15 cellular contexts compared by ENCODE assay signal in the genomic region with DNA sequence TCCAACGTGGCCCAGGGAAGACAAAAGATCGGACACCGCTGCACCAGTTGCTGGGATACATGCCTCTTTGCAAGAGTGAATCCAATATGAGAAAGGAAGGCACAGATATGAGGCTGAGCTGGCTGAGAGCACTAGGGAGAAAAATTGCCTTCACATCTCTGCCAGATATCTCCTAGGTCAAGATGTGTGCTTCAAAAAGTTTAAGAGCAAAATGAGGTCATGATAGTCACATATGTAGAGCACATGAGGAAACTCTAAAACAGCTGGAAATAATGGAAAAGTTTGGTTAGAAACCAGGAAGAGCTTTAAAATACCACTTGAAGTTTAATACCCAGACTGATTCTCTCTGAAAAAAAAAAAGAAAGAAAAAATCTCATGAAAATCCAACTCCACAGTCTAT. TPM values are rescaled to one million over a fixed set of nuclear protein-coding genes. Genes with fewer than 3 reads are reported as not detected.
DNase-seq lines count a peak whose midpoint lies in the region; ATAC-seq and TF ChIP-seq lines count a peak whose summit lies in the region.
"Had no signal": no experiment of that assay in that cellular context is flagged by ENCODE, and none has a peak within 500 bp of the region (broad histone marks: within the 10 kb centered on the region; RNA-seq: fewer than 3 reads in every experiment).

No MANE protein-coding gene starts in this region.

- no peak for TF ChIP-seq POLR2A in breast epithelium (IDR thresholded peaks at IDR 0.05)

- H3K36me3 ChIP-seq in RWPE2 (ENCODE audit: low read depth) (no peaks in the 10 kb centered on the region), endodermal cell (ENCODE audit: control insufficient read depth, insufficient read depth, low read length) (no peaks in the 10 kb centered on the region), breast epithelium (no peaks in the 10 kb centered on the region)

- H3K9me3 ChIP-seq in RWPE2 (ENCODE audit: severe bottlenecking) (no peaks in the 10 kb centered on the region), endodermal cell (ENCODE audit: control insufficient read depth, low read length) (no peaks in the 10 kb centered on the region), breast epithelium (no peaks in the 10 kb centered on the region)

- ATAC-seq in RWPE2 (ENCODE audit: low read depth) (no peak), GM21526 (IDR thresholded peaks at IDR 0.05; ENCODE audit: low FRiP score, unreplicated experiment) (no peak)
- ATAC-seq in stimulated activated naive CD8-positive, alpha-beta T cell treated with anti-CD3 and anti-CD28 coated beads, Interleukin-15, amount 100 ng/mL, for 72 hours = no peak
- ATAC-seq: left ventricle myocardium superior, SK-N-SH treated with all-trans-retinoic acid at 6 μM for 48 hours had no signal

- H3K27ac ChIP-seq in RWPE2 (ENCODE audit: poor library complexity, severe bottlenecking) (peak overlapping the region; percentile 92), endodermal cell (ENCODE audit: low read depth, low read length) (no peak overlapping the region), breast epithelium (no peak overlapping the region)

- H3K27me3 Mint-ChIP-seq in activated naive CD4-positive, alpha-beta T cell treated with anti-CD3 and anti-CD28 coated beads, Interleukin-2, amount 10 ng/mL, durations not matched to agents 7 days and 5 days = peaks cover 16% of the 10 kb centered on the region
- no peaks in the 10 kb centered on the region for H3K27me3 Mint-ChIP-seq in endodermal cell (ENCODE audit: insufficient read depth)
- no peaks in the 10 kb centered on the region for H3K27me3 Mint-ChIP-seq in stimulated activated naive CD8-positive, alpha-beta T cell treated with anti-CD3 and anti-CD28 coated beads, Interleukin-15, amount 100 ng/mL, for 72 hours

- no peaks in the 10 kb centered on the region for H3K9me3 Mint-ChIP-seq in activated naive CD4-positive, alpha-beta T cell treated with anti-CD3 and anti-CD28 coated beads, Interleukin-2, amount 10 ng/mL, durations not matched to agents 7 days and 5 days
- no peaks in the 10 kb centered on the region for H3K9me3 Mint-ChIP-seq in endodermal cell
- H3K9me3 Mint-ChIP-seq in stimulated activated naive CD8-positive, alpha-beta T cell treated with anti-CD3 and anti-CD28 coated beads, Interleukin-15, amount 100 ng/mL, for 72 hours = no peaks in the 10 kb centered on the region

- peaks cover 68% of the 10 kb centered on the region for H3K4me1 Mint-ChIP-seq in activated naive CD4-positive, alpha-beta T cell treated with anti-CD3 and anti-CD28 coated beads, Interleukin-2, amount 10 ng/mL, durations not matched to agents 7 days and 5 days
- peaks cover 29% of the 10 kb centered on the region for H3K4me1 Mint-ChIP-seq in endodermal cell
- peaks cover 71% of the 10 kb centered on the region for H3K4me1 Mint-ChIP-seq in stimulated activated naive CD8-positive, alpha-beta T cell treated with anti-CD3 and anti-CD28 coated beads, Interleukin-15, amount 100 ng/mL, for 72 hours

- intact Hi-C loops in breast epithelium (cut with DNase I; ENCODE audit: low total_unique reads) = no loop called here

- H3K9ac ChIP-seq in endodermal cell (ENCODE audit: extremely low read depth, low read length, poor library complexity, severe bottlenecking) = no peak overlapping the region

- H3K36me3 Mint-ChIP-seq in activated naive CD4-positive, alpha-beta T cell treated with anti-CD3 and anti-CD28 coated beads, Interleukin-2, amount 10 ng/mL, durations not matched to agents 7 days and 5 days = peaks cover 5% of the 10 kb centered on the region
- no peaks in the 10 kb centered on the region for H3K36me3 Mint-ChIP-seq in endodermal cell (ENCODE audit: low read depth)

- H3K4me3 ChIP-seq in RWPE2 (ENCODE audit: severe bottlenecking) (no peak overlapping the region), endodermal cell (ENCODE audit: low read length) (no peak overlapping the region), breast epithelium (no peak overlapping the region)

- H3K4me1 ChIP-seq in RWPE2 (ENCODE audit: insufficient read depth, poor library complexity, severe bottlenecking) (peaks cover 10% of the 10 kb centered on the region), endodermal cell (ENCODE audit: control insufficient read depth, insufficient read depth, low read length) (no peaks in the 10 kb centered on the region), breast epithelium (peaks cover 7 to 15% of the 10 kb centered on the region in 2 donors)

- CTCF ChIA-PET in activated naive CD4-positive, alpha-beta T cell treated with anti-CD3 and anti-CD28 coated beads, Interleukin-2, amount 10 ng/mL, durations not matched to agents 7 days and 5 days (lab: Charles Lee) = interaction anchor here (0.7 to 9.2 kb wide), 3 partner anchors 24 to 478 kb away, joined by 3 to 47 read pairs (median 4); a partner anchor contains a TSS

- peak overlapping the region; percentile 90 for H3K4me3 Mint-ChIP-seq in activated naive CD4-positive, alpha-beta T cell treated with anti-CD3 and anti-CD28 coated beads, Interleukin-2, amount 10 ng/mL, durations not matched to agents 7 days and 5 days
- no peak overlapping the region for H3K4me3 Mint-ChIP-seq in endodermal cell
- H3K4me3 Mint-ChIP-seq in stimulated activated naive CD8-positive, alpha-beta T cell treated with anti-CD3 and anti-CD28 coated beads, Interleukin-15, amount 100 ng/mL, for 72 hours = peak overlapping the region in 1 of 2 donors; percentile 86

- TF ChIP-seq CTCF in RWPE2 (IDR thresholded peaks at IDR 0.05; ENCODE audit: poor library complexity, severe bottlenecking) (no peak), endodermal cell (conservative IDR thresholded peaks at IDR 0.05) (no peak), breast epithelium (IDR thresholded peaks at IDR 0.05) (no peak)

- WGBS in endodermal cell (ENCODE audit: insufficient coverage in 1 of 2, insufficient read length in 1 of 2), 2 experiments = 92 to 100% methylated on average over 3 of the region's 3 CpGs

- H3K27me3 ChIP-seq in RWPE2 (ENCODE audit: insufficient read depth, poor library complexity, severe bottlenecking) (no peaks in the 10 kb centered on the region), endodermal cell (ENCODE audit: control insufficient read depth, insufficient read depth, low read length, poor library complexity, severe bottlenecking) (no peaks in the 10 kb centered on the region), breast epithelium (peaks cover 0 to 63% of the 10 kb centered on the region in 2 donors)

- DNase-seq in activated naive CD4-positive, alpha-beta T cell treated with anti-CD3 and anti-CD28 coated beads, Interleukin-2, amount 10 ng/mL, durations not matched to agents 7 days and 5 days = no peak
- DNase-seq in activated naive CD4-positive, alpha-beta T cell (lab: John Stamatoyannopoulos, UW) = no peak
- DNase-seq in RWPE2 (ENCODE audit: low spot score) = no peak
- peak; percentile 51 for DNase-seq in endodermal cell
- no peak for DNase-seq in stimulated activated naive CD8-positive, alpha-beta T cell treated with anti-CD3 and anti-CD28 coated beads, Interleukin-15, amount 100 ng/mL, for 72 hours
- DNase-seq in breast epithelium (ENCODE audit: low spot score in 2 of 2) = no peak
- DNase-seq in NCI-H2107 treated with DMSO at 0.1 percent for 48 hours (lab: John Stamatoyannopoulos, UW; ENCODE audit: unreplicated experiment) = no peak
- DNase-seq: activated CD4-positive, alpha-beta T cell treated with anti-CD3 and anti-CD28 coated beads for 4 hours; AML-193; effector CD4-positive, alpha-beta T cell; left ventricle myocardium superior had no signal

- peak overlapping the region; percentile 95 for H3K27ac Mint-ChIP-seq in activated naive CD4-positive, alpha-beta T cell treated with anti-CD3 and anti-CD28 coated beads, Interleukin-2, amount 10 ng/mL, durations not matched to agents 7 days and 5 days
- peak overlapping the region; percentile 80 for H3K27ac Mint-ChIP-seq in endodermal cell
- peak overlapping the region; percentile 29 to 69 for H3K27ac Mint-ChIP-seq in stimulated activated naive CD8-positive, alpha-beta T cell treated with anti-CD3 and anti-CD28 coated beads, Interleukin-15, amount 100 ng/mL, for 72 hours

RNA-seq across cellular contexts. Expression of gene OR2B2, which starts 41.7 kb away (rescaled TPM):
- total RNA-seq in endodermal cell (not detected), breast epithelium (not detected)
- polyA plus RNA-seq in endodermal cell (2013, experiment 1 of 2) = not detected
- not detected for polyA plus RNA-seq in endodermal cell (2013, experiment 2 of 2)
- total RNA-seq: glomerular endothelial cell, left ventricle myocardium superior, osteocyte had no signal
